In genomic region chr22:16662330-16662729, GRCh38 we compare ENCODE assay signal across 1 cellular context.
DNase-seq lines count a peak whose midpoint lies in the region; ATAC-seq, FAIRE-seq and TF ChIP-seq lines count a peak whose summit lies in the region.
"Not testable (repeated sequence)": the region's sequence is repeated elsewhere in the genome, so short reads cannot be mapped to it uniquely, and the experiment has no call there.

No MANE protein-coding gene starts in this region.

- not testable (repeated sequence) for TF ChIP-seq EP300 in K562 (IDR thresholded peaks at IDR 0.05; ENCODE audit: low read length)

- 3% methylated on average over 2 of the region's 2 CpGs for WGBS in K562 (ENCODE audit: insufficient coverage, low coverage, missing lambda C conversion rate)

- H4K20me1 ChIP-seq in K562 (replicated peaks; ENCODE audit: control insufficient read depth, insufficient read depth, low read length): not testable (repeated sequence)

- CTCF ChIA-PET in K562 (lab: Yijun Ruan, JAX; ENCODE audit: low intra/inter-chr PET ratio): not testable (repeated sequence)

- TF ChIP-seq POLR2A in K562 (conservative IDR thresholded peaks at IDR 0.05): not testable (repeated sequence)

- H3K9ac ChIP-seq in K562 (ENCODE audit: insufficient read depth in 1 of 2, low read depth in 2 of 2, low read length in 2 of 2): not testable (repeated sequence)

- not testable (repeated sequence) for H3K27me3 ChIP-seq in K562 (ENCODE audit: control insufficient read depth in 2 of 2, insufficient read depth in 2 of 2, low read length in 2 of 2)

- H3K36me3 ChIP-seq in K562 (ENCODE audit: control insufficient read depth, insufficient read depth, low read length): not testable (repeated sequence)

- DNase-seq in K562 (ENCODE audit: extremely low read depth in 1 of 4, low spot score in 3 of 4): not testable (repeated sequence)

- not testable (repeated sequence) for H2AFZ ChIP-seq in K562 (ENCODE audit: low read depth, low read length)

- FAIRE-seq in K562 (lab: Jason Lieb, UNC): not testable (repeated sequence)

- not testable (repeated sequence) for BruUV-seq in K562 (replicated peaks; lab: Mats Ljungman, UMichigan)

- not testable (repeated sequence) for H3K9me3 ChIP-seq in K562 (replicated peaks; ENCODE audit: control insufficient read depth, insufficient read depth, low read depth, low read length)

- not testable (repeated sequence) for H3K4me3 ChIP-seq in K562

- not testable (repeated sequence) for H3K79me2 ChIP-seq in K562 (ENCODE audit: control insufficient read depth, insufficient read depth, low read length)

- POLR2A ChIA-PET in K562 (lab: Yijun Ruan, JAX): not testable (repeated sequence)

- H3K4me2 ChIP-seq in K562 (ENCODE audit: insufficient read depth, low read length): not testable (repeated sequence)

- intact Hi-C loops in K562 (cut with micrococcal nuclease): not testable (repeated sequence)

- not testable (repeated sequence) for ATAC-seq in K562

- not testable (repeated sequence) for H3K27ac ChIP-seq in K562 (ENCODE audit: extremely low read depth, low read depth, low read length)

- H3K4me1 ChIP-seq in K562 (replicated peaks in 1 of 2; ENCODE audit: control insufficient read depth in 2 of 2, insufficient read depth in 2 of 2, low read length in 2 of 2): not testable (repeated sequence)

- TF ChIP-seq RAD21 in K562 (CRISPR knock-in tag; conservative IDR thresholded peaks at IDR 0.05 in 1 of 2, IDR thresholded peaks at IDR 0.05 in 1 of 2): not testable (repeated sequence)

- not testable (repeated sequence) for TF ChIP-seq CTCF in K562 (IDR thresholded peaks at IDR 0.05 in 2 of 3, conservative IDR thresholded peaks at IDR 0.05 in 1 of 3; ENCODE audit: insufficient read depth in 2 of 3, low read depth in 1 of 3, low read length in 3 of 3)

- not testable (repeated sequence) for H3K9me1 ChIP-seq in K562 (ENCODE audit: control insufficient read depth, insufficient read depth, low read length)

- in situ Hi-C loops in K562 (cut with MboI): not testable (repeated sequence)

TF ChIP-seq in K562, 482 proteins besides CTCF, POLR2A, EP300 and RAD21:
- TF ChIP-seq ZNF354B (CRISPR knock-in tag; IDR thresholded peaks at IDR 0.05): peak; percentile 89
- TF ChIP-seq ZNF507 (tag; conservative IDR thresholded peaks at IDR 0.05): peak; percentile 99
